1 cellular context compared by ENCODE assay signal in genomic region chr7:3149231-3149960, GRCh38.
TF ChIP-seq lines count a peak whose summit lies in the region.

No MANE protein-coding gene starts in this region.

TF ChIP-seq in WTC11, 78 proteins besides CTCF, POLR2A, EP300 and RAD21 (continued from another document):
- TF ChIP-seq STAT6 (CRISPR knock-in tag; conservative IDR thresholded peaks at IDR 0.05; ENCODE audit: low read depth), result no peak
- TF ChIP-seq JUN (CRISPR knock-in tag; IDR thresholded peaks at IDR 0.05), result no peak
- TF ChIP-seq, protein P1, sequence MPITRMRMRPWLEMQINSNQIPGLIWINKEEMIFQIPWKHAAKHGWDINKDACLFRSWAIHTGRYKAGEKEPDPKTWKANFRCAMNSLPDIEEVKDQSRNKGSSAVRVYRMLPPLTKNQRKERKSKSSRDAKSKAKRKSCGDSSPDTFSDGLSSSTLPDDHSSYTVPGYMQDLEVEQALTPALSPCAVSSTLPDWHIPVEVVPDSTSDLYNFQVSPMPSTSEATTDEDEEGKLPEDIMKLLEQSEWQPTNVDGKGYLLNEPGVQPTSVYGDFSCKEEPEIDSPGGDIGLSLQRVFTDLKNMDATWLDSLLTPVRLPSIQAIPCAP (CRISPR knock-in tag; IDR thresholded peaks at IDR 0.05), result no peak
- no peak for TF ChIP-seq FOXP4 (CRISPR knock-in tag; IDR thresholded peaks at IDR 0.05)
- TF ChIP-seq ZNF532 (CRISPR knock-in tag; IDR thresholded peaks at IDR 0.05; ENCODE audit: borderline replicate concordance), result no peak
- no peak for TF ChIP-seq JAZF1 (CRISPR knock-in tag; IDR thresholded peaks at IDR 0.05)
- TF ChIP-seq, protein P2, sequence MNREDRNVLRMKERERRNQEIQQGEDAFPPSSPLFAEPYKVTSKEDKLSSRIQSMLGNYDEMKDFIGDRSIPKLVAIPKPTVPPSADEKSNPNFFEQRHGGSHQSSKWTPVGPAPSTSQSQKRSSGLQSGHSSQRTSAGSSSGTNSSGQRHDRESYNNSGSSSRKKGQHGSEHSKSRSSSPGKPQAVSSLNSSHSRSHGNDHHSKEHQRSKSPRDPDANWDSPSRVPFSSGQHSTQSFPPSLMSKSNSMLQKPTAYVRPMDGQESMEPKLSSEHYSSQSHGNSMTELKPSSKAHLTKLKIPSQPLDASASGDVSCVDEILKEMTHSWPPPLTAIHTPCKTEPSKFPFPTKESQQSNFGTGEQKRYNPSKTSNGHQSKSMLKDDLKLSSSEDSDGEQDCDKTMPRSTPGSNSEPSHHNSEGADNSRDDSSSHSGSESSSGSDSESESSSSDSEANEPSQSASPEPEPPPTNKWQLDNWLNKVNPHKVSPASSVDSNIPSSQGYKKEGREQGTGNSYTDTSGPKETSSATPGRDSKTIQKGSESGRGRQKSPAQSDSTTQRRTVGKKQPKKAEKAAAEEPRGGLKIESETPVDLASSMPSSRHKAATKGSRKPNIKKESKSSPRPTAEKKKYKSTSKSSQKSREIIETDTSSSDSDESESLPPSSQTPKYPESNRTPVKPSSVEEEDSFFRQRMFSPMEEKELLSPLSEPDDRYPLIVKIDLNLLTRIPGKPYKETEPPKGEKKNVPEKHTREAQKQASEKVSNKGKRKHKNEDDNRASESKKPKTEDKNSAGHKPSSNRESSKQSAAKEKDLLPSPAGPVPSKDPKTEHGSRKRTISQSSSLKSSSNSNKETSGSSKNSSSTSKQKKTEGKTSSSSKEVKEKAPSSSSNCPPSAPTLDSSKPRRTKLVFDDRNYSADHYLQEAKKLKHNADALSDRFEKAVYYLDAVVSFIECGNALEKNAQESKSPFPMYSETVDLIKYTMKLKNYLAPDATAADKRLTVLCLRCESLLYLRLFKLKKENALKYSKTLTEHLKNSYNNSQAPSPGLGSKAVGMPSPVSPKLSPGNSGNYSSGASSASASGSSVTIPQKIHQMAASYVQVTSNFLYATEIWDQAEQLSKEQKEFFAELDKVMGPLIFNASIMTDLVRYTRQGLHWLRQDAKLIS (CRISPR knock-in tag; IDR thresholded peaks at IDR 0.05; ENCODE audit: borderline replicate concordance), result no peak
- TF ChIP-seq, protein P3, sequence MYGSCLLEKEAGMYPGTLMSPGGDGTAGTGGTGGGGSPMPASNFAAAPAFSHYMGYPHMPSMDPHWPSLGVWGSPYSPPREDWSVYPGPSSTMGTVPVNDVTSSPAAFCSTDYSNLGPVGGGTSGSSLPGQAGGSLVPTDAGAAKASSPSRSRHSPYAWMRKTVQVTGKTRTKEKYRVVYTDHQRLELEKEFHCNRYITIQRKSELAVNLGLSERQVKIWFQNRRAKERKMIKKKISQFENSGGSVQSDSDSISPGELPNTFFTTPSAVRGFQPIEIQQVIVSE (CRISPR knock-in tag; IDR thresholded peaks at IDR 0.05; ENCODE audit: borderline replicate concordance), result no peak
- no peak for TF ChIP-seq ESRRA (CRISPR knock-in tag; IDR thresholded peaks at IDR 0.05; ENCODE audit: borderline replicate concordance)
- no peak for TF ChIP-seq GRHL2 (CRISPR knock-in tag; IDR thresholded peaks at IDR 0.05; ENCODE audit: insufficient replicate concordance, severe bottlenecking)
